Comparison of ENCODE assay signal across 7 cellular contexts in genomic region chr10:102504179-102504975, GRCh38. TPM values are rescaled to one million over a fixed set of nuclear protein-coding genes. Genes with fewer than 3 reads are reported as not detected.
DNase-seq lines count a peak whose midpoint lies in the region; ATAC-seq, FAIRE-seq and TF ChIP-seq lines count a peak whose summit lies in the region.

No MANE protein-coding gene starts in this region.

- DNase-seq in HFFc6: no peak
- DNase-seq in T follicular helper cell (ENCODE audit: low read depth): peak; percentile 10
- peak in 1 of 2 donors; percentile 30 for DNase-seq in breast epithelium (ENCODE audit: low spot score in 2 of 2)
- peak; percentile 8 for DNase-seq in stimulated activated CD4-positive, alpha-beta T cell treated with anti-CD3 and anti-CD28 coated beads, Interleukin-2, amount 100 ng/mL, for 4 hours (ENCODE audit: low read depth)
- DNase-seq in H54 (ENCODE audit: insufficient read length, low spot score): no peak

- TF ChIP-seq POLR2A in breast epithelium (IDR thresholded peaks at IDR 0.05) (no peak), H54 (IDR thresholded peaks at IDR 0.05; ENCODE audit: low read depth, low read length) (no peak)

- no peaks in the 10 kb centered on the region for H3K9me3 Mint-ChIP-seq in HFFc6
- H3K9me3 Mint-ChIP-seq in stimulated activated memory B cell treated with anti-CD40 and anti-IgM and Interleukin-4, amounts not matched to agents 10 μg/mL and 1 μg/mL and 100 μg/mL, for 72 hours: no peaks in the 10 kb centered on the region

- H3K27me3 Mint-ChIP-seq in HFFc6 (ENCODE audit: insufficient read depth): no peaks in the 10 kb centered on the region
- H3K27me3 Mint-ChIP-seq in stimulated activated memory B cell treated with anti-CD40 and anti-IgM and Interleukin-4, amounts not matched to agents 10 μg/mL and 1 μg/mL and 100 μg/mL, for 72 hours: no peaks in the 10 kb centered on the region

- H3K36me3 Mint-ChIP-seq in HFFc6 (ENCODE audit: low read depth): peaks cover 5% of the 10 kb centered on the region; the same call in 1 of the 2 replicates
- H3K36me3 Mint-ChIP-seq in stimulated activated memory B cell treated with anti-CD40 and anti-IgM and Interleukin-4, amounts not matched to agents 10 μg/mL and 1 μg/mL and 100 μg/mL, for 72 hours: no peaks in the 10 kb centered on the region

- FAIRE-seq in H54 (lab: Jason Lieb, UNC): no peak

- H3K36me3 ChIP-seq in breast epithelium: no peaks in the 10 kb centered on the region

- H3K4me1 Mint-ChIP-seq in HFFc6 (ENCODE audit: low read depth): peaks cover 44% of the 10 kb centered on the region
- H3K4me1 Mint-ChIP-seq in stimulated activated memory B cell treated with anti-CD40 and anti-IgM and Interleukin-4, amounts not matched to agents 10 μg/mL and 1 μg/mL and 100 μg/mL, for 72 hours: peaks cover 32% of the 10 kb centered on the region

- peaks cover 3 to 24% of the 10 kb centered on the region in 2 donors for H3K4me1 ChIP-seq in breast epithelium

- peak overlapping the region; percentile 69 for H3K27ac Mint-ChIP-seq in HFFc6
- H3K27ac Mint-ChIP-seq in stimulated activated memory B cell treated with anti-CD40 and anti-IgM and Interleukin-4, amounts not matched to agents 10 μg/mL and 1 μg/mL and 100 μg/mL, for 72 hours: no peak overlapping the region

- TF ChIP-seq CTCF in HFFc6 (IDR thresholded peaks at IDR 0.05): no peak
- no peak for TF ChIP-seq CTCF in breast epithelium (IDR thresholded peaks at IDR 0.05)

- H3K4me3 ChIP-seq in breast epithelium: peak overlapping the region; percentile 98

- H3K9me3 ChIP-seq in breast epithelium: no peaks in the 10 kb centered on the region

- intact Hi-C loops in breast epithelium (cut with DNase I; ENCODE audit: low total_unique reads): loop anchor here (1.0 kb wide), 1 partner anchor 81 kb away; no protein-coding TSS in a partner anchor

- no peak for ATAC-seq in stimulated activated memory B cell treated with anti-CD40 and anti-IgM and Interleukin-4, amounts not matched to agents 10 μg/mL and 1 μg/mL and 100 μg/mL, for 72 hours

- no peak overlapping the region; the same call in 1 of the 2 replicates for H3K4me3 Mint-ChIP-seq in HFFc6
- no peak overlapping the region for H3K4me3 Mint-ChIP-seq in stimulated activated memory B cell treated with anti-CD40 and anti-IgM and Interleukin-4, amounts not matched to agents 10 μg/mL and 1 μg/mL and 100 μg/mL, for 72 hours

- peak overlapping the region; percentile 82 to 90 for H3K27ac ChIP-seq in breast epithelium
- peak overlapping the region; percentile 68 for H3K27ac ChIP-seq in layer of hippocampus (ENCODE audit: low read depth, low read length)

- H3K27me3 ChIP-seq in breast epithelium (no peaks in the 10 kb centered on the region), layer of hippocampus (ENCODE audit: control insufficient read depth, insufficient read depth, low read length) (no peaks in the 10 kb centered on the region)

RNA-seq across cellular contexts. Expression of gene SUFU, which starts 0.6 kb away (rescaled TPM):
- 10 to 100 TPM; 12.8 to 16.8 (median 15.2) TPM for total RNA-seq in HFFc6 (2021; fragmentation: NEBNext Ultra II Directional; extraction: Animal tissue kit (Norgen Biotek cat#: 25700))
- 1 to 10 TPM; 6.2 to 9.1 (median 8.6) TPM for total RNA-seq in breast epithelium

RNA-seq across cellular contexts. Expression of gene ACTR1A, which starts 1.9 kb away (rescaled TPM):
- total RNA-seq in HFFc6 (2021; fragmentation: NEBNext Ultra II Directional; extraction: Animal tissue kit (Norgen Biotek cat#: 25700)): 100 to 1,000 TPM; 125 to 175 (median 152) TPM
- 100 to 1,000 TPM in 1 of 3 donors, 10 to 100 TPM in 2; 84.9 to 110 (median 92.5) TPM for total RNA-seq in breast epithelium

RNA-seq across cellular contexts. Expression of gene C10orf95, which starts 53.0 kb away (rescaled TPM):
- under 1 TPM in 1 of 6 experiments, not detected in 5; 0.12 TPM for total RNA-seq in HFFc6 (2021; fragmentation: NEBNext Ultra II Directional; extraction: Animal tissue kit (Norgen Biotek cat#: 25700))
- under 1 TPM in 2 of 3 donors, not detected in 1; 0.33 to 0.59 TPM for total RNA-seq in breast epithelium

Comparison
In these comparisons a context has a peak if more than half of its experiments do, and no peak if none do; other contexts are left out.
1. DNase-seq: peak in T follicular helper cell (single experiment) and stimulated activated CD4-positive, alpha-beta T cell treated with anti-CD3 and anti-CD28 coated beads, Interleukin-2, amount 100 ng/mL, for 4 hours (single experiment); none in HFFc6 (single experiment) and H54 (single experiment).